In the genomic region with DNA sequence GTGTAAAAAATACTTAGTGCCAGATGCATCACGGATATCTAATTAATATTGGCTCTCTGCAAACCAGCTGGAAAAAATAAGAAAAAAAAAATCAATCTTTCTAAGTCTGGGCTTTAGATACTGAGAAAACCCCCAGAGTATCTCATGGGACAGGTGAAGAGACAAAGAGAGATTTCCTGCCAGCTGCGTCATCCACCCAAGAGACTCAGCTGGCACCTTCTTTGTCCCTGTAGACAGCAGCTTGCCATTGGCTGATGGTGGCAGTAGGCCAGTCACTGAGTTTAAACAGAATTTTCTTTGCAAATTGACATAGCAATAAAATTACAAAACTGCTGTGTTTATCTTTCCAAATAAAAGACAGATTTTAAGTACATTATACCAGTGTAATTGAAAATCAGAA, we compare ENCODE assay signal across 22 cellular contexts.
DNase-seq lines count a peak whose midpoint lies in the region; ATAC-seq, FAIRE-seq and TF ChIP-seq lines count a peak whose summit lies in the region.
"Had no signal": no experiment of that assay in that cellular context is flagged by ENCODE, and none has a peak within 500 bp of the region (broad histone marks: within the 10 kb centered on the region; RNA-seq: fewer than 3 reads in every experiment).

No MANE protein-coding gene starts in this region.

- ATAC-seq in Right ventricle myocardium superior (ENCODE audit: poor library complexity) = peak; percentile 33
- ATAC-seq in left ventricle myocardium superior = no peak
- ATAC-seq in memory B cell (ENCODE audit: low read depth) = peak; percentile 26
- no peak for ATAC-seq in pancreas
- no peak for ATAC-seq in HG03196 (IDR thresholded peaks at IDR 0.05; ENCODE audit: unreplicated experiment)
- ATAC-seq: HepG2; natural killer cell treated with Interleukin-12 subunit alpha and Interleukin-12 subunit beta and Interleukin-15 and Interleukin-18, amount 100 ng/mL, for 72 hours; stimulated activated memory B cell treated with anti-CD40 and anti-IgM and Interleukin-4, amounts not matched to agents 10 μg/mL and 1 μg/mL and 100 μg/mL, for 72 hours had no signal

- intact Hi-C loops in Right ventricle myocardium superior (cut with DNase I) (no loop called here), left ventricle myocardium superior (cut with micrococcal nuclease) (no loop called here), pancreas (cut with DNase I) (no loop called here)

- FAIRE-seq in pancreas (lab: Jason Lieb, UNC) = no peak
- FAIRE-seq: HepG2, islet of Langerhans had no signal

- WGBS in pancreas, 2 donors = 54 to 58% methylated on average over 2 of the region's 2 CpGs

- no peaks in the 10 kb centered on the region for H3K9me3 ChIP-seq in pancreas
- H3K9me3 ChIP-seq: BE2C had no signal

- H3K27me3 ChIP-seq in pancreas = no peaks in the 10 kb centered on the region
- H3K27me3 ChIP-seq: BE2C had no signal

- peaks cover 6% of the 10 kb centered on the region for H3K27me3 Mint-ChIP-seq in memory B cell
- H3K27me3 Mint-ChIP-seq: activated CD4-positive, alpha-beta memory T cell treated with anti-CD3 and anti-CD28 coated beads, Interleukin-2, amount 10 ng/mL, durations not matched to agents 7 days and 5 days; activated naive CD8-positive, alpha-beta T cell had no signal

- H3K4me1 Mint-ChIP-seq in memory B cell = peaks cover 4% of the 10 kb centered on the region
- H3K4me1 Mint-ChIP-seq: activated CD4-positive, alpha-beta memory T cell treated with anti-CD3 and anti-CD28 coated beads, Interleukin-2, amount 10 ng/mL, durations not matched to agents 7 days and 5 days; stimulated activated memory B cell treated with anti-CD40 and anti-IgM and Interleukin-4, amounts not matched to agents 10 μg/mL and 1 μg/mL and 100 μg/mL, for 72 hours had no signal

- no peak overlapping the region for H3K4me3 ChIP-seq in pancreas
- H3K4me3 ChIP-seq: cardiac muscle cell had no signal

- H3K9me3 Mint-ChIP-seq in memory B cell = no peaks in the 10 kb centered on the region
- H3K9me3 Mint-ChIP-seq: activated CD4-positive, alpha-beta memory T cell treated with anti-CD3 and anti-CD28 coated beads, Interleukin-2, amount 10 ng/mL, durations not matched to agents 7 days and 5 days; natural killer cell treated with Interleukin-12 subunit alpha and Interleukin-12 subunit beta and Interleukin-15 and Interleukin-18, amount 100 ng/mL, for 72 hours; stimulated activated memory B cell treated with anti-CD40 and anti-IgM and Interleukin-4, amounts not matched to agents 10 μg/mL and 1 μg/mL and 100 μg/mL, for 72 hours had no signal

- no peak for TF ChIP-seq CTCF in pancreas (IDR thresholded peaks at IDR 0.05)

- H3K36me3 Mint-ChIP-seq in memory B cell = no peaks in the 10 kb centered on the region
- H3K36me3 Mint-ChIP-seq: activated naive CD8-positive, alpha-beta T cell; natural killer cell treated with Interleukin-12 subunit alpha and Interleukin-12 subunit beta and Interleukin-15 and Interleukin-18, amount 100 ng/mL, for 72 hours; stimulated activated memory B cell treated with anti-CD40 and anti-IgM and Interleukin-4, amounts not matched to agents 10 μg/mL and 1 μg/mL and 100 μg/mL, for 72 hours had no signal

- H3K4me3 Mint-ChIP-seq in memory B cell = no peak overlapping the region
- H3K4me3 Mint-ChIP-seq: activated CD4-positive, alpha-beta memory T cell treated with anti-CD3 and anti-CD28 coated beads, Interleukin-2, amount 10 ng/mL, durations not matched to agents 7 days and 5 days; activated naive CD8-positive, alpha-beta T cell; natural killer cell treated with Interleukin-12 subunit alpha and Interleukin-12 subunit beta and Interleukin-15 and Interleukin-18, amount 100 ng/mL, for 72 hours; stimulated activated memory B cell treated with anti-CD40 and anti-IgM and Interleukin-4, amounts not matched to agents 10 μg/mL and 1 μg/mL and 100 μg/mL, for 72 hours had no signal

- no peak overlapping the region for H3K27ac Mint-ChIP-seq in memory B cell
- H3K27ac Mint-ChIP-seq: activated CD4-positive, alpha-beta memory T cell treated with anti-CD3 and anti-CD28 coated beads, Interleukin-2, amount 10 ng/mL, durations not matched to agents 7 days and 5 days; activated naive CD8-positive, alpha-beta T cell; natural killer cell treated with Interleukin-12 subunit alpha and Interleukin-12 subunit beta and Interleukin-15 and Interleukin-18, amount 100 ng/mL, for 72 hours; stimulated activated memory B cell treated with anti-CD40 and anti-IgM and Interleukin-4, amounts not matched to agents 10 μg/mL and 1 μg/mL and 100 μg/mL, for 72 hours had no signal

- DNase-seq in Right ventricle myocardium superior (no peak), left ventricle myocardium superior (no peak), NCI-H1930 (lab: John Stamatoyannopoulos, UW) (peak; percentile 9 to 66), NCI-H748 (lab: John Stamatoyannopoulos, UW; ENCODE audit: unreplicated experiment) (peak; percentile 97), memory B cell (ENCODE audit: low spot score in 2 of 2) (no peak), pancreas (no peak), NOMO-1 (lab: John Stamatoyannopoulos, UW; ENCODE audit: unreplicated experiment in 2 of 2) (no peak)
- DNase-seq: activated CD4-positive, alpha-beta memory T cell treated with anti-CD3 and anti-CD28 coated beads, Interleukin-2, amount 10 ng/mL, durations not matched to agents 7 days and 5 days; aorta; BE2C; Calu3; cortex of kidney; NCI-H1092; NCI-H524 treated with DMSO at 0.1 percent for 48 hours; stimulated activated CD4-positive, alpha-beta T cell treated with anti-CD3 and anti-CD28 coated beads, Interleukin-4, amount 100 ng/mL, for 1 hour had no signal

- no peak overlapping the region for H3K27ac ChIP-seq in pancreas
- H3K27ac ChIP-seq: cardiac muscle cell had no signal

- peaks cover 0 to 3% (median 0%) of the 10 kb centered on the region in 3 donors for H3K4me1 ChIP-seq in pancreas
- H3K4me1 ChIP-seq: BE2C had no signal

- no peaks in the 10 kb centered on the region for H3K36me3 ChIP-seq in pancreas
- H3K36me3 ChIP-seq: BE2C, cardiac muscle cell had no signal

Comparison
In these comparisons a context has a peak if more than half of its experiments do, and no peak if none do; other contexts are left out.
1. ATAC-seq: peak in Right ventricle myocardium superior (single experiment) and memory B cell (single experiment); none in left ventricle myocardium superior (single experiment), pancreas (0 of 4) and HG03196 (single experiment).
2. DNase-seq: peak in NCI-H1930 (2 of 2) and NCI-H748 (single experiment); none in Right ventricle myocardium superior (single experiment), left ventricle myocardium superior (single experiment), memory B cell (0 of 2), pancreas (0 of 6) and NOMO-1 (0 of 2).